Comparison of ENCODE assay signal across 7 cellular contexts in the genomic region with DNA sequence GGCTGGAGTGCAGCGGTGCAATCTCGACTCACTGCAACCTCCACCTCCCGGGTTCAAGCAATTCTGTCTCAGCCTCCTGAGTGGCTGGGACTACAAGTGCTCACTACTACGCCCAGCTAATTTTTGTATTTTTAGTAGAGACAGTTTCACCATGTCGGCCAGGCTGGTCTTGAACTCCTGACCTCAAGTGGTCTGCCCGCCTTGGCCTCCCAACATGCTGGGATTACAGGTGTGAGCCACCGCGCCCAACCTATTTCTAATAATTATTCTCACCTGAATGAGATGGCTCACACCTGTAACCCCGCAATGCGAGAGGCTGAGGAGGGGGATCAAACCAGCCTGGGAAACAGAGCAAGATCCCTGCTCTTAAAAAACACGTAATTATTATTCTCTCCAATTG. TPM values are rescaled to one million over a fixed set of nuclear protein-coding genes. Genes with fewer than 3 reads are reported as not detected.
DNase-seq lines count a peak whose midpoint lies in the region; ATAC-seq and TF ChIP-seq lines count a peak whose summit lies in the region.
"Not testable (repeated sequence)": the region's sequence is repeated elsewhere in the genome, so short reads cannot be mapped to it uniquely, and the experiment has no call there.

No MANE protein-coding gene starts in this region.

- not testable (repeated sequence) for H3F3A ChIP-seq in PC-3 (ENCODE audit: low read length, unreplicated experiment)

- not testable (repeated sequence) for DNase-seq in GM12865 (ENCODE audit: low read depth); PC-3; activated CD8-positive, alpha-beta memory T cell treated with anti-CD3 and anti-CD28 coated beads, Interleukin-2, amount 10 ng/mL, durations not matched to agents 7 days and 5 days; cardiac fibroblast (ENCODE audit: low read depth in 2 of 2); foreskin fibroblast; gastrocnemius medialis

- intact Hi-C loops in PC-3 (cut with micrococcal nuclease); gastrocnemius medialis (cut with DNase I; ENCODE audit: low total_unique reads): not testable (repeated sequence)

- H3K4me3 ChIP-seq in GM12865 (ENCODE audit: low read depth, low read length) (peak overlapping the region; percentile 77), PC-3 (ENCODE audit: low read length) (peak overlapping the region; percentile 86), cardiac fibroblast (replicated peaks in 1 of 2; ENCODE audit: low read depth in 2 of 2, low read length in 2 of 2) (peak overlapping the region; percentile 63 to 84), foreskin fibroblast (ENCODE audit: low read depth in 1 of 2, low read length in 2 of 2) (peak overlapping the region; percentile 81 to 92), mononuclear cell (ENCODE audit: low read length) (peak overlapping the region; percentile 86), gastrocnemius medialis (peak overlapping the region; percentile 68 to 90 (median 80))

- peaks cover 30% of the 10 kb centered on the region for H3K36me3 Mint-ChIP-seq in activated CD8-positive, alpha-beta memory T cell treated with anti-CD3 and anti-CD28 coated beads, Interleukin-2, amount 10 ng/mL, durations not matched to agents 7 days and 5 days

- H3K36me3 ChIP-seq in PC-3 (ENCODE audit: low read depth, low read length) (peaks cover 10% of the 10 kb centered on the region), gastrocnemius medialis (peaks cover 0 to 37% of the 10 kb centered on the region in 2 donors)

- not testable (repeated sequence) for H3K9me3 ChIP-seq in PC-3 (ENCODE audit: low read length); mononuclear cell (ENCODE audit: low read depth, low read length); gastrocnemius medialis

- H3K9me2 ChIP-seq in PC-3 (replicated peaks; ENCODE audit: low read length): not testable (repeated sequence)

- H3K27me3 Mint-ChIP-seq in activated CD8-positive, alpha-beta memory T cell treated with anti-CD3 and anti-CD28 coated beads, Interleukin-2, amount 10 ng/mL, durations not matched to agents 7 days and 5 days: peaks cover 22% of the 10 kb centered on the region

- H3K4me3 Mint-ChIP-seq in activated CD8-positive, alpha-beta memory T cell treated with anti-CD3 and anti-CD28 coated beads, Interleukin-2, amount 10 ng/mL, durations not matched to agents 7 days and 5 days: peak overlapping the region; percentile 71

- not testable (repeated sequence) for H2AFZ ChIP-seq in PC-3 (ENCODE audit: low read length)

- not testable (repeated sequence) for BruUV-seq in PC-3 (replicated peaks; lab: Mats Ljungman, UMichigan)

- peak overlapping the region; percentile 90 for H3K9ac ChIP-seq in PC-3 (ENCODE audit: low read length)

- not testable (repeated sequence) for ATAC-seq in PC-3; activated CD8-positive, alpha-beta memory T cell treated with anti-CD3 and anti-CD28 coated beads, Interleukin-2, amount 10 ng/mL, durations not matched to agents 7 days and 5 days; gastrocnemius medialis

- in situ Hi-C loops in gastrocnemius medialis (cut with MboI; ENCODE audit: low sequenced_read_pairs in 4 of 4): not testable (repeated sequence)

- H3K4me1 ChIP-seq in PC-3 (ENCODE audit: insufficient read depth, low read length); gastrocnemius medialis: not testable (repeated sequence)
- H3K4me1 ChIP-seq in mononuclear cell (ENCODE audit: insufficient read depth, low read length): peaks cover 16% of the 10 kb centered on the region

- not testable (repeated sequence) for H4K20me1 ChIP-seq in PC-3 (ENCODE audit: low read length)

- H3K27ac Mint-ChIP-seq in activated CD8-positive, alpha-beta memory T cell treated with anti-CD3 and anti-CD28 coated beads, Interleukin-2, amount 10 ng/mL, durations not matched to agents 7 days and 5 days: peak overlapping the region; percentile 88

- H3K4me2 ChIP-seq in PC-3 (ENCODE audit: low read length): peak overlapping the region; percentile 77

- not testable (repeated sequence) for H3K27me3 ChIP-seq in PC-3 (ENCODE audit: low read length); mononuclear cell (ENCODE audit: insufficient read depth, low read length); gastrocnemius medialis

- TF ChIP-seq POLR2A in gastrocnemius medialis (IDR thresholded peaks at IDR 0.05): not testable (repeated sequence)

- POLR2A ChIA-PET in PC-3 (lab: Charles Lee; ENCODE audit: unreplicated experiment): not testable (repeated sequence)

- not testable (repeated sequence) for H3K9me3 Mint-ChIP-seq in activated CD8-positive, alpha-beta memory T cell treated with anti-CD3 and anti-CD28 coated beads, Interleukin-2, amount 10 ng/mL, durations not matched to agents 7 days and 5 days (ENCODE audit: low read depth)

- peaks cover 35% of the 10 kb centered on the region for H3K79me2 ChIP-seq in PC-3 (ENCODE audit: low read length)

- CTCF ChIA-PET in PC-3 (lab: Charles Lee); activated CD8-positive, alpha-beta memory T cell treated with anti-CD3 and anti-CD28 coated beads, Interleukin-2, amount 10 ng/mL, durations not matched to agents 7 days and 5 days (lab: Charles Lee): not testable (repeated sequence)

- H3K4me1 Mint-ChIP-seq in activated CD8-positive, alpha-beta memory T cell treated with anti-CD3 and anti-CD28 coated beads, Interleukin-2, amount 10 ng/mL, durations not matched to agents 7 days and 5 days: peaks cover 23% of the 10 kb centered on the region

- H3K27ac ChIP-seq in PC-3 (ENCODE audit: low read length): peak overlapping the region; percentile 73
- H3K27ac ChIP-seq in gastrocnemius medialis: peak overlapping the region in 3 of 4 donors; percentile 85 to 95 (median 92)

- TF ChIP-seq CTCF in GM12865 (IDR thresholded peaks at IDR 0.05; ENCODE audit: insufficient read depth, low read depth, low read length, missing control alignments); PC-3 (conservative IDR thresholded peaks at IDR 0.05; ENCODE audit: low read depth, low read length); cardiac fibroblast (IDR thresholded peaks at IDR 0.05; ENCODE audit: low read depth, low read length); foreskin fibroblast (IDR thresholded peaks at IDR 0.05; ENCODE audit: low read depth, low read length); gastrocnemius medialis (IDR thresholded peaks at IDR 0.05 in 4 of 5, conservative IDR thresholded peaks at IDR 0.05 in 1 of 5): not testable (repeated sequence)

RNA-seq across cellular contexts. Expression of gene PITRM1, which starts 1.1 kb away (rescaled TPM):
- total RNA-seq in PC-3 (2014; rRNA removed): 61.5 and 73.2 TPM in 2 replicates
- 10 to 100 TPM; 65.3 to 71.3 TPM for total RNA-seq in activated CD8-positive, alpha-beta memory T cell treated with anti-CD3 and anti-CD28 coated beads, Interleukin-2, amount 10 ng/mL, durations not matched to agents 7 days and 5 days
- total RNA-seq in mononuclear cell: 52.7 TPM
- total RNA-seq in gastrocnemius medialis: 100 to 1,000 TPM in 1 of 4 donors, 10 to 100 TPM in 3; 81.9 to 123 (median 90.2) TPM
